Comparison of ENCODE assay signal across 24 cellular contexts in genomic region chr16:12245088-12245922, GRCh38.
DNase-seq lines count a peak whose midpoint lies in the region; ATAC-seq lines count a peak whose summit lies in the region.
"Had no signal": no experiment of that assay in that cellular context is flagged by ENCODE, and none has a peak within 500 bp of the region (broad histone marks: within the 10 kb centered on the region; RNA-seq: fewer than 3 reads in every experiment).

No MANE protein-coding gene starts in this region.

- no peaks in the 10 kb centered on the region for H3K9me3 Mint-ChIP-seq in naive B cell
- H3K9me3 Mint-ChIP-seq: activated CD4-positive, alpha-beta memory T cell treated with anti-CD3 and anti-CD28 coated beads, Interleukin-2, amount 10 ng/mL, durations not matched to agents 7 days and 5 days; neural crest cell had no signal

- peak overlapping the region in 4 of 6 donors; percentile 16 to 59 (median 46) for H3K27ac Mint-ChIP-seq in naive B cell
- H3K27ac Mint-ChIP-seq: activated CD4-positive, alpha-beta memory T cell treated with anti-CD3 and anti-CD28 coated beads, Interleukin-2, amount 10 ng/mL, durations not matched to agents 7 days and 5 days; CD14-positive monocyte; mesothelial cell of epicardium had no signal

- H3K4me3 Mint-ChIP-seq in naive B cell, result no peak overlapping the region
- H3K4me3 Mint-ChIP-seq: activated CD4-positive, alpha-beta memory T cell treated with anti-CD3 and anti-CD28 coated beads, Interleukin-2, amount 10 ng/mL, durations not matched to agents 7 days and 5 days; CD14-positive monocyte; mesothelial cell of epicardium; neural crest cell had no signal

- peaks cover 32 to 67% (median 51%) of the 10 kb centered on the region in 3 donors for H3K4me1 Mint-ChIP-seq in naive B cell
- H3K4me1 Mint-ChIP-seq: activated CD4-positive, alpha-beta memory T cell treated with anti-CD3 and anti-CD28 coated beads, Interleukin-2, amount 10 ng/mL, durations not matched to agents 7 days and 5 days; CD14-positive monocyte; mesothelial cell of epicardium had no signal

- H3K36me3 Mint-ChIP-seq in naive B cell, result peaks cover 0 to 8% of the 10 kb centered on the region in 2 donors

- no peak for ATAC-seq in naive B cell (ENCODE audit: low read depth in 2 of 2)
- no peak for ATAC-seq in HG03135 (IDR thresholded peaks at IDR 0.05; ENCODE audit: unreplicated experiment)
- ATAC-seq: GM12878 had no signal

- DNase-seq in DMS79 treated with DMSO at 0.1 percent for 48 hours (lab: John Stamatoyannopoulos, UW) (peak; percentile 60), DMS79 (lab: John Stamatoyannopoulos, UW) (no peak), NCI-H2196 treated with DMSO at 0.1 percent for 48 hours (lab: John Stamatoyannopoulos, UW; ENCODE audit: unreplicated experiment) (peak; percentile 64), cerebellar nuclear complex (lab: John Stamatoyannopoulos, UW) (peak; percentile 8 to 76), naive B cell (no peak), kidney glomerular epithelial cell (lab: John Stamatoyannopoulos, UW) (no peak)
- no peak for DNase-seq in activated effector memory CD4-positive, alpha-beta T cell treated with Interleukin-2 at 50 U/mL for 16 hours
- DNase-seq: activated CD4-positive, alpha-beta memory T cell treated with anti-CD3 and anti-CD28 coated beads, Interleukin-2, amount 10 ng/mL, durations not matched to agents 7 days and 5 days; activated CD4-positive, CD25-positive, alpha-beta regulatory T cell treated with anti-CD3 and anti-CD28 coated beads, Interleukin-2, amount 50 U/mL, for 72 hours; activated CD8-positive, alpha-beta memory T cell treated with anti-CD3 and anti-CD28 coated beads, Interleukin-2, amount 50 U/mL, for 4 hours; activated naive CD4-positive, alpha-beta T cell treated with Interleukin-2 at 50 U/mL for 16 hours; central memory CD4-positive, alpha-beta T cell; foreskin fibroblast; MM.1S; NCI-H524 treated with DMSO at 0.1 percent for 48 hours; NK-92 treated with Interleukin-12 subunit alpha and Interleukin-12 subunit beta, amount 100 ng/mL, for 24 hours; ovary; PC-9; stimulated activated naive CD4-positive, alpha-beta T cell had no signal

- no peaks in the 10 kb centered on the region for H3K27me3 Mint-ChIP-seq in naive B cell
- H3K27me3 Mint-ChIP-seq: activated CD4-positive, alpha-beta memory T cell treated with anti-CD3 and anti-CD28 coated beads, Interleukin-2, amount 10 ng/mL, durations not matched to agents 7 days and 5 days had no signal

Comparison
In these comparisons a context has a peak if more than half of its experiments do, and no peak if none do; other contexts are left out.
1. DNase-seq: peak in DMS79 treated with DMSO at 0.1 percent for 48 hours (single experiment), NCI-H2196 treated with DMSO at 0.1 percent for 48 hours (single experiment) and cerebellar nuclear complex (2 of 2); none in DMS79 (single experiment), naive B cell (single experiment), kidney glomerular epithelial cell (single experiment) and activated effector memory CD4-positive, alpha-beta T cell treated with Interleukin-2 at 50 U/mL for 16 hours (single experiment).